Comparison of ENCODE assay signal across 13 cellular contexts in genomic region chr10:124296121-124296812, GRCh38.
DNase-seq lines count a peak whose midpoint lies in the region; ATAC-seq and TF ChIP-seq lines count a peak whose summit lies in the region.
"Had no signal": no experiment of that assay in that cellular context is flagged by ENCODE, and none has a peak within 500 bp of the region (broad histone marks: within the 10 kb centered on the region; RNA-seq: fewer than 3 reads in every experiment).

No MANE protein-coding gene starts in this region.

- CTCF ChIA-PET in MCF 10A (lab: Yijun Ruan, JAX) = interaction anchor here (0.5 to 2.0 kb wide), 7 partner anchors 14 to 946 kb away, joined by 3 to 14 read pairs (median 3); no protein-coding TSS in a partner anchor

- peaks cover 0 to 2% of the 10 kb centered on the region in 2 donors for H3K9me3 ChIP-seq in breast epithelium
- no peaks in the 10 kb centered on the region for H3K9me3 ChIP-seq in sigmoid colon
- peaks cover 5% of the 10 kb centered on the region for H3K9me3 ChIP-seq in left ventricle myocardium inferior (replicated peaks)

- TF ChIP-seq CTCF in MCF 10A (IDR thresholded peaks at IDR 0.05; ENCODE audit: unreplicated experiment) = no peak
- no peak for TF ChIP-seq CTCF in breast epithelium (IDR thresholded peaks at IDR 0.05)
- peak; percentile 22 for TF ChIP-seq CTCF in chondrocyte (IDR thresholded peaks at IDR 0.05)
- no peak for TF ChIP-seq CTCF in sigmoid colon (IDR thresholded peaks at IDR 0.05)
- no peak for TF ChIP-seq CTCF in left ventricle myocardium inferior (IDR thresholded peaks at IDR 0.05; ENCODE audit: borderline replicate concordance)

- H3K4me1 ChIP-seq in breast epithelium (no peaks in the 10 kb centered on the region), sigmoid colon (peaks cover 0 to 10% (median 0%) of the 10 kb centered on the region in 4 donors), left ventricle myocardium inferior (no peaks in the 10 kb centered on the region)
- H3K4me1 ChIP-seq: tibial nerve had no signal

- no peaks in the 10 kb centered on the region for H3K36me3 Mint-ChIP-seq in MCF 10A (ENCODE audit: insufficient read depth, unreplicated experiment)
- peaks cover 8% of the 10 kb centered on the region for H3K36me3 Mint-ChIP-seq in chondrocyte (ENCODE audit: low read depth)
- H3K36me3 Mint-ChIP-seq: activated naive CD4-positive, alpha-beta T cell treated with anti-CD3 and anti-CD28 coated beads, Interleukin-2, amount 50 U/mL, for 24 hours had no signal

- H3K27me3 Mint-ChIP-seq in MCF 10A (ENCODE audit: insufficient read depth, unreplicated experiment) (no peaks in the 10 kb centered on the region), chondrocyte (ENCODE audit: low read depth) (peaks cover 3% of the 10 kb centered on the region)
- H3K27me3 Mint-ChIP-seq: activated B cell treated with CpG ODN at 0.5 μM for 24 hours; activated naive CD4-positive, alpha-beta T cell treated with anti-CD3 and anti-CD28 coated beads, Interleukin-2, amount 50 U/mL, for 24 hours had no signal

- no peak for TF ChIP-seq EP300 in sigmoid colon (IDR thresholded peaks at IDR 0.05)

- peaks cover 10% of the 10 kb centered on the region for H3K4me1 Mint-ChIP-seq in MCF 10A (ENCODE audit: insufficient read depth, unreplicated experiment)
- peaks cover 9% of the 10 kb centered on the region for H3K4me1 Mint-ChIP-seq in chondrocyte (ENCODE audit: low read depth)
- H3K4me1 Mint-ChIP-seq: activated B cell treated with CpG ODN at 0.5 μM for 24 hours; activated naive CD4-positive, alpha-beta T cell treated with anti-CD3 and anti-CD28 coated beads, Interleukin-2, amount 50 U/mL, for 24 hours had no signal

- H3K27ac Mint-ChIP-seq in MCF 10A (ENCODE audit: low read depth, unreplicated experiment) (no peak overlapping the region), chondrocyte (ENCODE audit: unreplicated experiment) (no peak overlapping the region)
- H3K27ac Mint-ChIP-seq: activated B cell treated with CpG ODN at 0.5 μM for 24 hours; activated naive CD4-positive, alpha-beta T cell treated with anti-CD3 and anti-CD28 coated beads, Interleukin-2, amount 50 U/mL, for 24 hours; CD4-positive, alpha-beta T cell had no signal

- H3K27me3 ChIP-seq in breast epithelium (no peaks in the 10 kb centered on the region), sigmoid colon (no peaks in the 10 kb centered on the region), left ventricle myocardium inferior (ENCODE audit: low read depth) (no peaks in the 10 kb centered on the region)
- H3K27me3 ChIP-seq: tibial nerve had no signal

- no peak for ATAC-seq in GM18502 (IDR thresholded peaks at IDR 0.05; ENCODE audit: poor library complexity, unreplicated experiment)

- no TSS peak for BruUV-seq in MCF 10A (replicated peaks; lab: Mats Ljungman, UMichigan)

- no peak overlapping the region for H3K27ac ChIP-seq in breast epithelium
- H3K27ac ChIP-seq in sigmoid colon = no peak overlapping the region
- H3K27ac ChIP-seq in left ventricle myocardium inferior (replicated peaks) = no peak overlapping the region
- H3K27ac ChIP-seq: tibial nerve had no signal

- POLR2A ChIA-PET in MCF 10A (lab: Yijun Ruan, JAX) = interaction anchor here (0.5 to 0.7 kb wide), 2 partner anchors 93 to 266 kb away, joined by 3 to 6 read pairs; no protein-coding TSS in a partner anchor

- intact Hi-C loops in MCF 10A (cut with micrococcal nuclease) (no loop called here), breast epithelium (cut with DNase I; ENCODE audit: low total_unique reads) (no loop called here), sigmoid colon (cut with DNase I) (no loop called here), left ventricle myocardium inferior (cut with micrococcal nuclease) (no loop called here)

- whole genome bisulfite sequencing in sigmoid colon, 2 donors = 46 to 75% methylated on average over 9 of the region's 9 CpGs

- DNase-seq in MCF 10A (ENCODE audit: unreplicated experiment) (peak; percentile 42), breast epithelium (ENCODE audit: low spot score in 2 of 2) (no peak), NCI-H2081 treated with DMSO at 0.1 percent for 48 hours (lab: John Stamatoyannopoulos, UW) (peak; percentile 32), chondrocyte (ENCODE audit: low spot score) (peak; percentile 57), sigmoid colon (peak; percentile 44), left ventricle myocardium inferior (no peak)
- no peak for DNase-seq in activated CD4-positive, CD25-positive, alpha-beta regulatory T cell treated with anti-CD3 and anti-CD28 coated beads, Interleukin-2, amount 50 U/mL, for 72 hours
- DNase-seq: activated B cell treated with CpG ODN at 0.5 μM for 24 hours; CD4-positive, alpha-beta T cell; effector memory CD4-positive, alpha-beta T cell had no signal

- H3K4me3 ChIP-seq in breast epithelium (no peak overlapping the region), sigmoid colon (no peak overlapping the region), left ventricle myocardium inferior (no peak overlapping the region)
- H3K4me3 ChIP-seq: tibial nerve had no signal

- peaks cover 10% of the 10 kb centered on the region for H3K9me3 Mint-ChIP-seq in MCF 10A (ENCODE audit: unreplicated experiment)
- peaks cover 16% of the 10 kb centered on the region for H3K9me3 Mint-ChIP-seq in chondrocyte (ENCODE audit: low read depth)
- H3K9me3 Mint-ChIP-seq: activated naive CD4-positive, alpha-beta T cell treated with anti-CD3 and anti-CD28 coated beads, Interleukin-2, amount 50 U/mL, for 24 hours; CD4-positive, alpha-beta T cell had no signal

- no peak for TF ChIP-seq POLR2A in breast epithelium (IDR thresholded peaks at IDR 0.05)
- no peak for TF ChIP-seq POLR2A in sigmoid colon (IDR thresholded peaks at IDR 0.05)

- no peaks in the 10 kb centered on the region for H3K36me3 ChIP-seq in breast epithelium
- H3K36me3 ChIP-seq in sigmoid colon = no peaks in the 10 kb centered on the region
- no peaks in the 10 kb centered on the region for H3K36me3 ChIP-seq in left ventricle myocardium inferior
- H3K36me3 ChIP-seq: tibial nerve had no signal

- H3K4me3 Mint-ChIP-seq in MCF 10A (ENCODE audit: unreplicated experiment) (no peak overlapping the region), chondrocyte (ENCODE audit: unreplicated experiment) (no peak overlapping the region)
- H3K4me3 Mint-ChIP-seq: activated B cell treated with CpG ODN at 0.5 μM for 24 hours; activated naive CD4-positive, alpha-beta T cell treated with anti-CD3 and anti-CD28 coated beads, Interleukin-2, amount 50 U/mL, for 24 hours; CD4-positive, alpha-beta T cell had no signal

Comparison
In these comparisons a context has a peak if more than half of its experiments do, and no peak if none do; other contexts are left out.
1. DNase-seq: peak in MCF 10A (single experiment), NCI-H2081 treated with DMSO at 0.1 percent for 48 hours (single experiment), chondrocyte (single experiment) and sigmoid colon (single experiment); none in breast epithelium (0 of 2), activated CD4-positive, CD25-positive, alpha-beta regulatory T cell treated with anti-CD3 and anti-CD28 coated beads, Interleukin-2, amount 50 U/mL, for 72 hours (single experiment) and left ventricle myocardium inferior (single experiment).